25 cellular contexts compared by ENCODE assay signal in the genomic region with DNA sequence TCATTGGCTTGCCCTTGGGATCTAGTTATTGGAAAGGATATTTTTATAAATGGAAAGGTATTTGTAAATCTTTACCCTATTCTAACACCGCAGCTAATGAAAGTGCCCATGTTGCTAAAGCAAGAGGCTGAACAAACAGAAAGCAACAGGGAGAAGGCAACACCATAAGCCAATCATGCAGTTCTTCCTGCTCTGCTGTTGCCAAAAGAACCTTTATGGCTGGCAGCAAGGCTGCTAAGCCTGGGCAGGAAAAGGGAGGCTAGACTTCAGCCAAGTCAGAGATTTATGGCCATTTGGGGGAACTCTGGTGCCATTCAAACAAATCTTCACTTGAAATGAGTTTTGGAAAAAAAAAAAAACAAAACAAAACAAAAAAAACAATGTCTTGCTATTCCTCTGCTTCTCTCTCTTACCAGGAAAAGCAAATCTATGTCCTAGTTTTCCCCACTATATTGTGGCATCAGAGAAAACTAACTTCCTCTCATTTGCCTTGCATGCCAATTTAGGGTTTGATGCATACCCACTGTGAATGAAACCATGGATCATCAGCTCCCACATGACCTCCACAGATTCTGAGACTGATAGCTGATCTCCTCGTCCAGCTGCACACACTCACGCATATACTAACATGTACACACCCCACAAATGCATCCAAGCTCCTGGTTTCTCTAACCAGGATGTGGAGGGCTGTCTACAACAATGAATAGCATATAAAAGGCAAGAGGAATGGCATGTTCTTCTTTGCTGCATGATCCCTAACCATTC.
DNase-seq lines count a peak whose midpoint lies in the region; ATAC-seq and TF ChIP-seq lines count a peak whose summit lies in the region.
"Had no signal": no experiment of that assay in that cellular context is flagged by ENCODE, and none has a peak within 500 bp of the region (broad histone marks: within the 10 kb centered on the region; RNA-seq: fewer than 3 reads in every experiment).

No MANE protein-coding gene starts in this region.

- H3K27ac ChIP-seq in thoracic aorta = peak overlapping the region; percentile 60 to 77
- H3K27ac ChIP-seq: 22Rv1, epithelial cell of prostate, lower lobe of right lung, suprapubic skin, vagina had no signal

- peak overlapping the region; percentile 38 for H3K4me3 ChIP-seq in thoracic aorta
- H3K4me3 ChIP-seq: lower lobe of right lung, suprapubic skin, vagina had no signal

- H3K4me1 Mint-ChIP-seq in brain (peaks cover 44% of the 10 kb centered on the region), osteocyte (ENCODE audit: unreplicated experiment) (peaks cover 4% of the 10 kb centered on the region)
- H3K4me1 Mint-ChIP-seq: activated naive CD8-positive, alpha-beta T cell treated with anti-CD3 and anti-CD28 coated beads for 36 hours; CD14-positive monocyte had no signal

- H3K27me3 Mint-ChIP-seq in brain = no peaks in the 10 kb centered on the region
- H3K27me3 Mint-ChIP-seq in osteocyte (ENCODE audit: unreplicated experiment) = no peaks in the 10 kb centered on the region
- H3K27me3 Mint-ChIP-seq: activated naive CD8-positive, alpha-beta T cell treated with anti-CD3 and anti-CD28 coated beads for 36 hours had no signal

- H3K4me1 ChIP-seq in thoracic aorta (ENCODE audit: control insufficient read depth in 1 of 2, low read depth in 2 of 2) = peaks cover 13 to 62% of the 10 kb centered on the region in 2 donors
- H3K4me1 ChIP-seq: lower lobe of right lung had no signal

- H3K36me3 Mint-ChIP-seq in brain (no peaks in the 10 kb centered on the region), osteocyte (ENCODE audit: unreplicated experiment) (no peaks in the 10 kb centered on the region)
- H3K36me3 Mint-ChIP-seq: activated naive CD8-positive, alpha-beta T cell treated with anti-CD3 and anti-CD28 coated beads for 36 hours; CD14-positive monocyte had no signal

- peaks cover 0 to 2% (median 0%) of the 10 kb centered on the region in 5 experiments for H3K9me3 Mint-ChIP-seq in brain
- no peaks in the 10 kb centered on the region for H3K9me3 Mint-ChIP-seq in osteocyte (ENCODE audit: unreplicated experiment)
- H3K9me3 Mint-ChIP-seq: activated naive CD8-positive, alpha-beta T cell treated with anti-CD3 and anti-CD28 coated beads for 36 hours had no signal

- H3K27ac Mint-ChIP-seq in brain (peak overlapping the region in 3 of 5 experiments; percentile 27 to 88 (median 69)), osteocyte (ENCODE audit: unreplicated experiment) (no peak overlapping the region)
- H3K27ac Mint-ChIP-seq: activated CD8-positive, alpha-beta T cell treated with anti-CD3 and anti-CD28 coated beads, Interleukin-2, amount 10 ng/mL, durations not matched to agents 7 days and 5 days; activated naive CD8-positive, alpha-beta T cell treated with anti-CD3 and anti-CD28 coated beads for 36 hours; CD14-positive monocyte; progenitor cell of endocrine pancreas had no signal

- ATAC-seq in left colon (peak; percentile 40), thoracic aorta (ENCODE audit: insufficient number of reproducible peaks, low FRiP score, low read depth) (no peak), GM18873 (IDR thresholded peaks at IDR 0.05; ENCODE audit: low FRiP score, unreplicated experiment) (no peak)
- ATAC-seq: activated CD8-positive, alpha-beta T cell treated with anti-CD3 and anti-CD28 coated beads, Interleukin-2, amount 10 ng/mL, durations not matched to agents 7 days and 5 days; lower lobe of right lung had no signal

- DNase-seq in DMS 273 (lab: John Stamatoyannopoulos, UW; ENCODE audit: unreplicated experiment) (peak; percentile 4), DMS 273 treated with DMSO at 0.1 percent for 48 hours (lab: John Stamatoyannopoulos, UW) (no peak), left colon (no peak), thoracic aorta (ENCODE audit: low spot score) (no peak), osteocyte (ENCODE audit: extremely low spot score, unreplicated experiment) (no peak), EL (no peak)
- DNase-seq: activated CD8-positive, alpha-beta T cell treated with anti-CD3 and anti-CD28 coated beads, Interleukin-2, amount 10 ng/mL, durations not matched to agents 7 days and 5 days; activated effector memory CD4-positive, alpha-beta T cell treated with Interleukin-2 at 50 U/mL for 16 hours; activated naive CD8-positive, alpha-beta T cell treated with anti-CD3 and anti-CD28 coated beads for 36 hours; Calu3; effector CD4-positive, alpha-beta T cell; IMR-90; kidney; lower lobe of right lung; NCI-H1105 treated with DMSO at 0.1 percent for 48 hours; NCI-H82; stimulated activated naive CD4-positive, alpha-beta T cell had no signal

- H3K27me3 ChIP-seq in thoracic aorta (replicated peaks; ENCODE audit: insufficient read depth) = no peaks in the 10 kb centered on the region
- H3K27me3 ChIP-seq: suprapubic skin, vagina had no signal

- H3K36me3 ChIP-seq in thoracic aorta = no peaks in the 10 kb centered on the region
- H3K36me3 ChIP-seq: lower lobe of right lung, suprapubic skin, vagina had no signal

- no peak overlapping the region for H3K4me3 Mint-ChIP-seq in brain
- no peak overlapping the region for H3K4me3 Mint-ChIP-seq in osteocyte (ENCODE audit: unreplicated experiment)
- H3K4me3 Mint-ChIP-seq: activated CD8-positive, alpha-beta T cell treated with anti-CD3 and anti-CD28 coated beads, Interleukin-2, amount 10 ng/mL, durations not matched to agents 7 days and 5 days; activated naive CD8-positive, alpha-beta T cell treated with anti-CD3 and anti-CD28 coated beads for 36 hours had no signal

- intact Hi-C loops in left colon (cut with DNase I, micrococcal nuclease) = no loop called here

- no peak for TF ChIP-seq CTCF in brain (conservative IDR thresholded peaks at IDR 0.05)
- TF ChIP-seq CTCF in thoracic aorta (IDR thresholded peaks at IDR 0.05) = no peak
- TF ChIP-seq CTCF in osteocyte (IDR thresholded peaks at IDR 0.05) = no peak

- no peaks in the 10 kb centered on the region for H3K9me3 ChIP-seq in thoracic aorta
- H3K9me3 ChIP-seq: lower lobe of right lung, suprapubic skin, vagina had no signal
